ENCODE assay signal across 1 cellular context in genomic region chr11:67345949-67346819, GRCh38.
TF ChIP-seq lines count a peak whose summit lies in the region.

No MANE protein-coding gene starts in this region.

TF ChIP-seq in GM12878, 131 proteins besides CTCF, POLR2A, EP300 and RAD21:
- peak; percentile 63 for TF ChIP-seq SMC3 (IDR thresholded peaks at IDR 0.05; ENCODE audit: borderline replicate concordance, low read length)
- TF ChIP-seq MLLT1 (IDR thresholded peaks at IDR 0.05), result peak; percentile 63; the same call in 1 of the 2 replicates
- TF ChIP-seq CEBPB (IDR thresholded peaks at IDR 0.05; ENCODE audit: borderline replicate concordance in 1 of 2, low read depth in 2 of 2, low read length in 2 of 2), result no peak
